Comparison of ENCODE assay signal across 14 cellular contexts in genomic region chr11:12524865-12525264, GRCh38.
"Had no signal": no experiment of that assay in that cellular context is flagged by ENCODE, and none has a peak within 500 bp of the region (broad histone marks: within the 10 kb centered on the region; RNA-seq: fewer than 3 reads in every experiment).

No MANE protein-coding gene starts in this region.

- H3K9me3 ChIP-seq: heart right ventricle had no signal

- H3K4me1 Mint-ChIP-seq: activated CD4-positive, alpha-beta T cell treated with anti-CD3 and anti-CD28 coated beads, Interleukin-2, amount 10 ng/mL, durations not matched to agents 7 days and 5 days; activated naive CD8-positive, alpha-beta T cell treated with anti-CD3 and anti-CD28 coated beads for 36 hours; memory B cell had no signal

- H3K36me3 Mint-ChIP-seq: activated naive CD8-positive, alpha-beta T cell treated with anti-CD3 and anti-CD28 coated beads for 36 hours; memory B cell had no signal

- DNase-seq: activated CD4-positive, alpha-beta T cell treated with anti-CD3 and anti-CD28 coated beads, Interleukin-2, amount 10 ng/mL, durations not matched to agents 7 days and 5 days; activated CD8-positive, alpha-beta memory T cell treated with anti-CD3 and anti-CD28 coated beads, Interleukin-2, amount 50 U/mL, for 48 hours; activated naive CD8-positive, alpha-beta T cell treated with anti-CD3 and anti-CD28 coated beads for 36 hours; amygdala; effector memory CD4-positive, alpha-beta T cell; nephron progenitor cell; stimulated activated CD4-positive, alpha-beta T cell treated with anti-CD3 and anti-CD28 coated beads, Interleukin-15, amount 100 ng/mL, for 24 hours; stimulated activated CD4-positive, alpha-beta T cell treated with anti-CD3 and anti-CD28 coated beads, Interleukin-4, amount 100 ng/mL, for 1 hour; stimulated activated naive CD4-positive, alpha-beta T cell treated with Interleukin-2 at 50 U/mL for 16 hours had no signal

- H3K4me3 ChIP-seq: heart right ventricle had no signal

- H3K27me3 ChIP-seq: heart right ventricle had no signal

- H3K27me3 Mint-ChIP-seq: activated CD4-positive, alpha-beta T cell treated with anti-CD3 and anti-CD28 coated beads, Interleukin-2, amount 10 ng/mL, durations not matched to agents 7 days and 5 days; activated naive CD8-positive, alpha-beta T cell treated with anti-CD3 and anti-CD28 coated beads for 36 hours; brain; dendritic cell treated with granulocyte-macrophage colony-stimulating factor and Interleukin-4, amounts not matched to agents 40 ng/mL and 50 ng/mL, for 4 days; memory B cell; type B pancreatic cell had no signal

- H3K27ac Mint-ChIP-seq: activated CD4-positive, alpha-beta T cell treated with anti-CD3 and anti-CD28 coated beads, Interleukin-2, amount 10 ng/mL, durations not matched to agents 7 days and 5 days; activated naive CD8-positive, alpha-beta T cell treated with anti-CD3 and anti-CD28 coated beads for 36 hours; brain; dendritic cell treated with granulocyte-macrophage colony-stimulating factor and Interleukin-4, amounts not matched to agents 40 ng/mL and 50 ng/mL, for 4 days; memory B cell; nephron progenitor cell; type B pancreatic cell had no signal

- H3K4me3 Mint-ChIP-seq: activated CD4-positive, alpha-beta T cell treated with anti-CD3 and anti-CD28 coated beads, Interleukin-2, amount 10 ng/mL, durations not matched to agents 7 days and 5 days; activated naive CD8-positive, alpha-beta T cell treated with anti-CD3 and anti-CD28 coated beads for 36 hours; brain; dendritic cell treated with granulocyte-macrophage colony-stimulating factor and Interleukin-4, amounts not matched to agents 40 ng/mL and 50 ng/mL, for 4 days; memory B cell; nephron progenitor cell; type B pancreatic cell had no signal

- H3K9me3 Mint-ChIP-seq: activated CD4-positive, alpha-beta T cell treated with anti-CD3 and anti-CD28 coated beads, Interleukin-2, amount 10 ng/mL, durations not matched to agents 7 days and 5 days; activated naive CD8-positive, alpha-beta T cell treated with anti-CD3 and anti-CD28 coated beads for 36 hours; brain; dendritic cell treated with granulocyte-macrophage colony-stimulating factor and Interleukin-4, amounts not matched to agents 40 ng/mL and 50 ng/mL, for 4 days; memory B cell; nephron progenitor cell; type B pancreatic cell had no signal
